Comparison of ENCODE assay signal across 8 cellular contexts in genomic region chr19:13262450-13262849, GRCh38.
DNase-seq lines count a peak whose midpoint lies in the region; ATAC-seq and TF ChIP-seq lines count a peak whose summit lies in the region.

No MANE protein-coding gene starts in this region.

- H3K36me3 Mint-ChIP-seq in MCF 10A (ENCODE audit: insufficient read depth, unreplicated experiment) = no peaks in the 10 kb centered on the region

- CTCF ChIA-PET in GM10248 (lab: Yijun Ruan, JAX) (interaction anchor here (0.6 to 3.9 kb wide), 25 partner anchors 9 to 599 kb away, joined by 3 to 44 read pairs (median 4); no protein-coding TSS in a partner anchor), MCF 10A (lab: Yijun Ruan, JAX) (interaction anchor here (0.5 to 3.4 kb wide), 27 partner anchors 8 to 778 kb away, joined by 3 to 28 read pairs (median 4); partner anchors contain the start of genes IER2 and STX10)

- no peaks in the 10 kb centered on the region for H3K9me3 ChIP-seq in effector memory CD4-positive, alpha-beta T cell (ENCODE audit: control insufficient read depth, low read length)

- ATAC-seq in GM21737 (IDR thresholded peaks at IDR 0.05; ENCODE audit: unreplicated experiment) = no peak

- peaks cover 30% of the 10 kb centered on the region for H3K27me3 Mint-ChIP-seq in MCF 10A (ENCODE audit: insufficient read depth, unreplicated experiment)

- no peak overlapping the region for H3K4me3 Mint-ChIP-seq in MCF 10A (ENCODE audit: unreplicated experiment)

- no peaks in the 10 kb centered on the region for H3K27me3 ChIP-seq in effector memory CD4-positive, alpha-beta T cell (replicated peaks; ENCODE audit: control insufficient read depth, insufficient read depth, low read length, poor library complexity, severe bottlenecking)

- H3K9me3 Mint-ChIP-seq in MCF 10A (ENCODE audit: unreplicated experiment) = peaks cover under 1% of the 10 kb centered on the region

- in situ Hi-C loops in ACHN (cut with HindIII; ENCODE audit: low pct_ligation_motif_present, low pct_unique_long_range_greater_than_20kb, low sequenced_read_pairs) = no loop called here

- intact Hi-C loops in MCF 10A (cut with micrococcal nuclease) = loop anchor here (1.0 kb wide), 1 partner anchor 68 kb away; no protein-coding TSS in a partner anchor

- no peaks in the 10 kb centered on the region for H3K4me1 ChIP-seq in effector memory CD4-positive, alpha-beta T cell (ENCODE audit: control insufficient read depth, insufficient read depth, low read length, poor library complexity, severe bottlenecking)

- DNase-seq in ACHN = peak; percentile 48
- DNase-seq in GM10248 (ENCODE audit: extremely low spot score) = peak; percentile 65
- DNase-seq in NCI-H2171 (lab: John Stamatoyannopoulos, UW) = peak; percentile 48
- peak; percentile 64 for DNase-seq in MCF 10A (ENCODE audit: unreplicated experiment)
- peak; percentile 68 for DNase-seq in left kidney (ENCODE audit: low read depth, low spot score)
- no peak for DNase-seq in effector memory CD4-positive, alpha-beta T cell
- no peak for DNase-seq in islet precursor cell

- TF ChIP-seq CTCF in GM10248 (IDR thresholded peaks at IDR 0.05; ENCODE audit: control extremely low read depth, extremely low read depth, low read depth, missing control alignments) (peak; percentile 52), MCF 10A (IDR thresholded peaks at IDR 0.05; ENCODE audit: unreplicated experiment) (peak; percentile 54)

- no TSS peak for BruUV-seq in MCF 10A (replicated peaks; lab: Mats Ljungman, UMichigan)

- no peak overlapping the region for H3K27ac Mint-ChIP-seq in MCF 10A (ENCODE audit: low read depth, unreplicated experiment)

- no peak overlapping the region for H3K4me3 ChIP-seq in effector memory CD4-positive, alpha-beta T cell (ENCODE audit: insufficient read depth, low read depth, low read length, poor library complexity, severe bottlenecking)

- H3K27ac ChIP-seq in effector memory CD4-positive, alpha-beta T cell (ENCODE audit: insufficient read depth, low read length, poor library complexity, severe bottlenecking) = no peak overlapping the region

- peaks cover 11% of the 10 kb centered on the region for H3K4me1 Mint-ChIP-seq in MCF 10A (ENCODE audit: insufficient read depth, unreplicated experiment)

- no peaks in the 10 kb centered on the region for H3K36me3 ChIP-seq in effector memory CD4-positive, alpha-beta T cell (ENCODE audit: control insufficient read depth, insufficient read depth, low read length)

- POLR2A ChIA-PET in GM10248 (lab: Yijun Ruan, JAX) (interaction anchor here (0.5 kb wide), 1 partner anchor 525 kb away, joined by 8 read pairs; no protein-coding TSS in a partner anchor), MCF 10A (lab: Yijun Ruan, JAX) (interaction anchor here (0.6 to 2.7 kb wide), 8 partner anchors 8 to 471 kb away, joined by 3 to 12 read pairs (median 4); partner anchors contain the start of genes IER2, NACC1 and STX10)

Comparison
In these comparisons a context has a peak if more than half of its experiments do, and no peak if none do; other contexts are left out.
1. DNase-seq: peak in ACHN (single experiment), GM10248 (single experiment), NCI-H2171 (single experiment), MCF 10A (single experiment) and left kidney (single experiment); none in effector memory CD4-positive, alpha-beta T cell (0 of 3) and islet precursor cell (single experiment).